8 cellular contexts compared by ENCODE assay signal in genomic region chr2:131104487-131105155, GRCh38. TPM values are rescaled to one million over a fixed set of nuclear protein-coding genes. Genes with fewer than 3 reads are reported as not detected.
DNase-seq lines count a peak whose midpoint lies in the region; ATAC-seq and TF ChIP-seq lines count a peak whose summit lies in the region.

No MANE protein-coding gene starts in this region.

- peak overlapping the region; percentile 87; the same call in 1 of the 2 replicates for H3K9ac ChIP-seq in iPS-20b (ENCODE audit: low read depth, low read length)

- POLR2A ChIA-PET in T-cell (lab: Charles Lee), result interaction anchor here (0.5 to 2.2 kb wide), 4 partner anchors 10 to 11 kb away, joined by 3 to 14 read pairs (median 4); partner anchors contain the start of gene FAM168B (in 1 of the 2)

- H3K27me3 Mint-ChIP-seq in T-cell, result no peaks in the 10 kb centered on the region

- in situ Hi-C loops in astrocyte of the spinal cord (cut with HindIII; ENCODE audit: low sequenced_read_pairs), result no loop called here

- H3K27ac ChIP-seq in iPS-20b (ENCODE audit: low read length), result no peak overlapping the region

- peaks cover 50 to 53% (median 50%) of the 10 kb centered on the region in 3 donors for H3K4me1 Mint-ChIP-seq in T-cell

- CTCF ChIA-PET in T-cell (lab: Charles Lee), result interaction anchor here (0.6 to 2.0 kb wide), 3 partner anchors 11 to 641 kb away, joined by 3 to 16 read pairs (median 3); partner anchors contain the start of gene FAM168B (in 1 of the 2)

- H3K36me3 ChIP-seq in iPS-20b (ENCODE audit: insufficient read depth, low read depth, low read length), result no peaks in the 10 kb centered on the region

- H3K27ac Mint-ChIP-seq in T-cell, result peak overlapping the region; percentile 94 to 96

- TF ChIP-seq CTCF in NB4 (IDR thresholded peaks at IDR 0.05; ENCODE audit: low read depth, low read length) (no peak), astrocyte of the spinal cord (IDR thresholded peaks at IDR 0.05; ENCODE audit: low read depth, low read length) (no peak)

- H3K27me3 ChIP-seq in iPS-20b (ENCODE audit: insufficient read depth, low read length), result no peaks in the 10 kb centered on the region

- DNase-seq in DMS53 (lab: John Stamatoyannopoulos, UW) (peak; percentile 75), DMS53 treated with DMSO at 0.1 percent for 48 hours (lab: John Stamatoyannopoulos, UW; ENCODE audit: unreplicated experiment) (no peak), NB4 (ENCODE audit: low read depth) (peak; percentile 89), T-cell (peak in 13 of 34 experiments; percentile 2 to 51 (median 20)), astrocyte of the spinal cord (ENCODE audit: low read depth, low spot score) (no peak)
- peak; percentile 13 for DNase-seq in stimulated activated CD4-positive, alpha-beta T cell treated with anti-CD3 and anti-CD28 coated beads, Interleukin-12 subunit alpha, Interleukin-12 subunit beta, amount 100 ng/mL, for 24 hours (ENCODE audit: low read depth in 2 of 2)

- H3K4me3 Mint-ChIP-seq in T-cell, result peak overlapping the region; percentile 88 to 99 (median 96)

- ATAC-seq in HG02623 (IDR thresholded peaks at IDR 0.05; ENCODE audit: unreplicated experiment) (peak; percentile 64), T-cell (replicated peaks in 1 of 4) (peak; percentile 65 to 74 (median 68))

- no peak for TF ChIP-seq POLR2A in NB4 (IDR thresholded peaks at IDR 0.05; ENCODE audit: extremely low read depth, insufficient read length)

- peaks cover 4% of the 10 kb centered on the region; the same call in 1 of the 2 replicates for H3K4me1 ChIP-seq in iPS-20b (ENCODE audit: insufficient read depth, low read length)

- H3K4me3 ChIP-seq in NB4 (ENCODE audit: low read depth, low read length) (peak overlapping the region; percentile 96), astrocyte of the spinal cord (ENCODE audit: low read depth, low read length) (peak overlapping the region; percentile 35), iPS-20b (ENCODE audit: low read length) (peak overlapping the region; percentile 89)

- H3K9me3 ChIP-seq in iPS-20b (ENCODE audit: insufficient read depth, low read depth, low read length), result no peaks in the 10 kb centered on the region

- peaks cover 9% of the 10 kb centered on the region for H3K36me3 Mint-ChIP-seq in T-cell

- H3K9me3 Mint-ChIP-seq in T-cell, result no peaks in the 10 kb centered on the region

RNA-seq across cellular contexts. Expression of gene PLEKHB2, which starts 0.5 kb away (rescaled TPM):
- total RNA-seq in T-cell, result 10 to 100 TPM; 52.5 to 61.7 (median 53.2) TPM

RNA-seq across cellular contexts. Expression of gene FAM168B, which starts 11.4 kb away (rescaled TPM):
- 10 to 100 TPM; 61.7 to 84.0 (median 73.3) TPM for total RNA-seq in T-cell

Comparison
In these comparisons a context has a peak if more than half of its experiments do, and no peak if none do; other contexts are left out.
1. DNase-seq: peak in DMS53 (single experiment), NB4 (single experiment) and stimulated activated CD4-positive, alpha-beta T cell treated with anti-CD3 and anti-CD28 coated beads, Interleukin-12 subunit alpha, Interleukin-12 subunit beta, amount 100 ng/mL, for 24 hours (2 of 2); none in DMS53 treated with DMSO at 0.1 percent for 48 hours (single experiment) and astrocyte of the spinal cord (single experiment).
2. H3K4me3 ChIP-seq: peak in every context shown above with its lines; median percentile 96 in NB4; 89 in iPS-20b; 35 in astrocyte of the spinal cord.